ENCODE assay signal across 10 cellular contexts in genomic region chr15:80071652-80072051, GRCh38. TPM values are rescaled to one million over a fixed set of nuclear protein-coding genes. Genes with fewer than 3 reads are reported as not detected.
DNase-seq lines count a peak whose midpoint lies in the region; ATAC-seq and TF ChIP-seq lines count a peak whose summit lies in the region.
"Had no signal": no experiment of that assay in that cellular context is flagged by ENCODE, and none has a peak within 500 bp of the region (broad histone marks: within the 10 kb centered on the region; RNA-seq: fewer than 3 reads in every experiment).

No MANE protein-coding gene starts in this region.

- H4K20me1 ChIP-seq in GM23338 (replicated peaks; ENCODE audit: insufficient read depth) = peaks cover 31% of the 10 kb centered on the region
- H4K20me1 ChIP-seq in OCI-LY3 (ENCODE audit: insufficient read depth, low read length) = peaks cover 82% of the 10 kb centered on the region

- H3K36me3 ChIP-seq in GM23338 (ENCODE audit: insufficient read depth) (no peaks in the 10 kb centered on the region), OCI-LY3 (replicated peaks; ENCODE audit: low read depth, low read length) (peaks cover 7% of the 10 kb centered on the region), psoas muscle (ENCODE audit: insufficient read depth in 1 of 2, low read depth in 1 of 2) (no peaks in the 10 kb centered on the region)

- ATAC-seq in GM23338 (no peak), psoas muscle (no peak), GM21576 (IDR thresholded peaks at IDR 0.05; ENCODE audit: unreplicated experiment) (no peak), HG03025 (IDR thresholded peaks at IDR 0.05; ENCODE audit: low FRiP score, unreplicated experiment) (no peak)

- H3K9ac ChIP-seq in OCI-LY3 (ENCODE audit: low read length) = peak overlapping the region; percentile 29

- no peaks in the 10 kb centered on the region; the same call in 2 of the 3 replicates for H3K36me3 Mint-ChIP-seq in GM23338 (ENCODE audit: low read depth)

- no peaks in the 10 kb centered on the region for H3K27me3 Mint-ChIP-seq in GM23338 (ENCODE audit: insufficient read depth, low read depth, poor library complexity)
- H3K27me3 Mint-ChIP-seq: activated CD4-positive, alpha-beta memory T cell treated with anti-CD3 and anti-CD28 coated beads for 36 hours had no signal

- peaks cover 65% of the 10 kb centered on the region for H3K4me1 Mint-ChIP-seq in GM23338

- DNase-seq in GM23338 (ENCODE audit: low spot score) (no peak), epithelial cell of prostate (ENCODE audit: low read depth, low spot score) (no peak), psoas muscle (no peak), NCI-H187 (lab: John Stamatoyannopoulos, UW) (no peak)
- DNase-seq: activated CD4-positive, alpha-beta memory T cell treated with anti-CD3 and anti-CD28 coated beads for 36 hours; stimulated activated naive CD4-positive, alpha-beta T cell treated with Interleukin-2 at 50 U/mL for 16 hours had no signal

- no peaks in the 10 kb centered on the region for H3F3A ChIP-seq in GM23338 (replicated peaks; ENCODE audit: low read depth)

- no peak for TF ChIP-seq CTCF in GM23338 (conservative IDR thresholded peaks at IDR 0.05; ENCODE audit: low read depth in 2 of 2)
- TF ChIP-seq CTCF in OCI-LY3 (IDR thresholded peaks at IDR 0.05; ENCODE audit: low read depth, low read length) = no peak
- no peak for TF ChIP-seq CTCF in psoas muscle (IDR thresholded peaks at IDR 0.05)

- H3K4me3 Mint-ChIP-seq in GM23338 = no peak overlapping the region

- peak overlapping the region; percentile 0 for H3K27ac ChIP-seq in GM23338 (ENCODE audit: low read depth)
- H3K27ac ChIP-seq in OCI-LY3 (ENCODE audit: low read length) = no peak overlapping the region
- peak overlapping the region; percentile 20 for H3K27ac ChIP-seq in epithelial cell of prostate
- no peak overlapping the region for H3K27ac ChIP-seq in psoas muscle

- H3K4me2 ChIP-seq in GM23338 = peak overlapping the region; percentile 10
- peak overlapping the region; percentile 70 for H3K4me2 ChIP-seq in OCI-LY3 (ENCODE audit: low read length)

- H2AFZ ChIP-seq in GM23338 (no peak overlapping the region), OCI-LY3 (ENCODE audit: low read depth, low read length) (no peak overlapping the region)

- H3K27ac Mint-ChIP-seq in GM23338 = no peak overlapping the region

- H3K79me2 ChIP-seq in GM23338 (replicated peaks; ENCODE audit: insufficient read depth) (peaks cover 98% of the 10 kb centered on the region), OCI-LY3 (ENCODE audit: low read length) (peaks cover 100% of the 10 kb centered on the region)

- no peaks in the 10 kb centered on the region for H3K9me3 ChIP-seq in OCI-LY3 (ENCODE audit: insufficient read depth, low read length)
- no peaks in the 10 kb centered on the region for H3K9me3 ChIP-seq in psoas muscle
- H3K9me3 ChIP-seq: body of pancreas had no signal

- no peak overlapping the region for H3K4me3 ChIP-seq in GM23338
- H3K4me3 ChIP-seq in OCI-LY3 (ENCODE audit: low read length) = peak overlapping the region; percentile 65
- peak overlapping the region; percentile 60 for H3K4me3 ChIP-seq in psoas muscle

- no peaks in the 10 kb centered on the region for H3K9me2 ChIP-seq in GM23338 (ENCODE audit: insufficient read depth)

- no peaks in the 10 kb centered on the region for H3K9me3 Mint-ChIP-seq in GM23338
- H3K9me3 Mint-ChIP-seq: activated CD4-positive, alpha-beta memory T cell treated with anti-CD3 and anti-CD28 coated beads for 36 hours had no signal

- H3K4me1 ChIP-seq in GM23338 (ENCODE audit: insufficient read depth) (peaks cover 73% of the 10 kb centered on the region), OCI-LY3 (ENCODE audit: low read length) (peaks cover 49% of the 10 kb centered on the region), psoas muscle (peaks cover 63% of the 10 kb centered on the region)

- no peaks in the 10 kb centered on the region for H3K27me3 ChIP-seq in GM23338 (ENCODE audit: insufficient read depth)
- H3K27me3 ChIP-seq in OCI-LY3 (ENCODE audit: low read depth, low read length) = no peaks in the 10 kb centered on the region
- H3K27me3 ChIP-seq in psoas muscle (ENCODE audit: insufficient read depth in 3 of 3, low read length in 2 of 3) = no peaks in the 10 kb centered on the region
- H3K27me3 ChIP-seq: body of pancreas had no signal

- intact Hi-C loops in psoas muscle (cut with DNase I) = loop anchor here in 1 of 2 donors (1.0 to 2.0 kb wide), 2 partner anchors 9 to 43 kb away; no protein-coding TSS in a partner anchor

TF ChIP-seq in GM23338, 12 proteins besides CTCF, POLR2A, EP300 and RAD21 (continues in another document):
- TF ChIP-seq ZNF331 (CRISPR knock-in tag; IDR thresholded peaks at IDR 0.05; ENCODE audit: low read depth) = no peak
- TF ChIP-seq STAT1 (IDR thresholded peaks at IDR 0.05; ENCODE audit: unreplicated experiment) = no peak
- TF ChIP-seq EZH2 (IDR thresholded peaks at IDR 0.05; ENCODE audit: low read depth, unreplicated experiment) = no peak
- no peak for TF ChIP-seq ZNF462 (CRISPR knock-in tag; IDR thresholded peaks at IDR 0.05)
- no peak for TF ChIP-seq CREB1 (CRISPR knock-in tag; IDR thresholded peaks at IDR 0.05; ENCODE audit: low read depth)

RNA-seq across cellular contexts. Expression of gene ZFAND6, which starts 12.2 kb away (rescaled TPM):
- total RNA-seq in GM23338 (2014; rRNA removed; shearing (Covaris generic)) = 292 and 346 TPM in 2 replicates
- polyA plus RNA-seq in GM23338 (2016; fragmentation: Nextera tagmentation; extraction: Ambion mirVana) (169 and 205 TPM in 2 replicates), psoas muscle (100 to 1,000 TPM in 1 of 3 donors, 10 to 100 TPM in 2; 67.6 to 125 (median 78.8) TPM)
- 100 to 1,000 TPM in 1 of 4 donors, 10 to 100 TPM in 3; 66.3 to 102 (median 86.8) TPM for total RNA-seq in psoas muscle

Comparison
In these comparisons a context has a peak if more than half of its experiments do, and no peak if none do; other contexts are left out.
1. H3K27ac ChIP-seq: peak in GM23338 (single experiment) and epithelial cell of prostate (single experiment); none in OCI-LY3 (single experiment) and psoas muscle (single experiment).